ENCODE assay signal across 8 cellular contexts in genomic region chr3:8324727-8325126, GRCh38.
DNase-seq lines count a peak whose midpoint lies in the region; ATAC-seq and TF ChIP-seq lines count a peak whose summit lies in the region.

No MANE protein-coding gene starts in this region.

- peaks cover 2% of the 10 kb centered on the region for H3K36me3 Mint-ChIP-seq in T-helper 17 cell (ENCODE audit: low read depth)

- in situ Hi-C loops in GM13977 (cut with MboI; ENCODE audit: low pct_unique_long_range_greater_than_20kb, low sequenced_read_pairs, unreplicated experiment), result no loop called here

- peak overlapping the region; percentile 65 for H3K27ac Mint-ChIP-seq in T-helper 17 cell

- H3K4me1 Mint-ChIP-seq in T-helper 17 cell, result peaks cover 22% of the 10 kb centered on the region

- no peak for TF ChIP-seq POLR2A in body of pancreas (IDR thresholded peaks at IDR 0.05)

- peaks cover 10% of the 10 kb centered on the region for H3K27me3 Mint-ChIP-seq in T-helper 17 cell

- no peaks in the 10 kb centered on the region for H3K27me3 ChIP-seq in body of pancreas
- no peaks in the 10 kb centered on the region for H3K27me3 ChIP-seq in left lung

- H3K27ac ChIP-seq in 22Rv1 (no peak overlapping the region), body of pancreas (no peak overlapping the region), left lung (no peak overlapping the region)

- intact Hi-C loops in body of pancreas (cut with DNase I) (no loop called here), left lung (cut with DNase I) (loop anchor here in 1 of 2 donors (5.0 kb wide), 1 partner anchor 93 kb away; no protein-coding TSS in a partner anchor)

- H3K4me1 ChIP-seq in body of pancreas, result no peaks in the 10 kb centered on the region
- H3K4me1 ChIP-seq in left lung, result no peaks in the 10 kb centered on the region

- TF ChIP-seq CTCF in 22Rv1 (IDR thresholded peaks at IDR 0.05) (peak; percentile 71), GM13977 (IDR thresholded peaks at IDR 0.05; ENCODE audit: extremely low read depth, insufficient read depth, missing control alignments) (peak; percentile 64), body of pancreas (IDR thresholded peaks at IDR 0.05) (peak in 3 of 7 experiments; percentile 20 to 24 (median 23)), left lung (IDR thresholded peaks at IDR 0.05) (peak; percentile 25 to 30)

- 53 to 66% methylated on average over 3 of the region's 3 CpGs for WGBS in body of pancreas, 2 donors

- DNase-seq in GM13977 (ENCODE audit: low spot score) (peak; percentile 47), T-helper 17 cell (peak; percentile 38 to 62 (median 45)), body of pancreas (peak in 3 of 4 donors; percentile 13 to 30 (median 18)), left lung (peak in 1 of 2 donors; percentile 35)
- peak; percentile 26 for DNase-seq in stimulated activated naive CD4-positive, alpha-beta T cell treated with Interleukin-2 at 50 U/mL for 16 hours (lab: John Stamatoyannopoulos, UW)

- no peaks in the 10 kb centered on the region for H3K9me3 ChIP-seq in T-helper 17 cell (ENCODE audit: control insufficient read depth, low read length, poor library complexity, severe bottlenecking)
- H3K9me3 ChIP-seq in body of pancreas, result no peaks in the 10 kb centered on the region
- no peaks in the 10 kb centered on the region for H3K9me3 ChIP-seq in left lung

- no peaks in the 10 kb centered on the region for H3K36me3 ChIP-seq in body of pancreas (replicated peaks in 1 of 2; ENCODE audit: insufficient read depth in 1 of 2, low read depth in 2 of 2)
- H3K36me3 ChIP-seq in left lung, result no peaks in the 10 kb centered on the region

- no peak overlapping the region for H3K4me3 ChIP-seq in body of pancreas
- no peak overlapping the region for H3K4me3 ChIP-seq in left lung

- ATAC-seq in HG03175 (IDR thresholded peaks at IDR 0.05; ENCODE audit: unreplicated experiment), result peak; percentile 71
- peak; percentile 90 for ATAC-seq in T-helper 17 cell
- peak; percentile 35 for ATAC-seq in body of pancreas
- ATAC-seq in left lung, result peak; percentile 81
- ATAC-seq in HG03135 (IDR thresholded peaks at IDR 0.05; ENCODE audit: unreplicated experiment), result no peak

- no peak overlapping the region for H3K4me3 Mint-ChIP-seq in T-helper 17 cell
